In the genomic region with DNA sequence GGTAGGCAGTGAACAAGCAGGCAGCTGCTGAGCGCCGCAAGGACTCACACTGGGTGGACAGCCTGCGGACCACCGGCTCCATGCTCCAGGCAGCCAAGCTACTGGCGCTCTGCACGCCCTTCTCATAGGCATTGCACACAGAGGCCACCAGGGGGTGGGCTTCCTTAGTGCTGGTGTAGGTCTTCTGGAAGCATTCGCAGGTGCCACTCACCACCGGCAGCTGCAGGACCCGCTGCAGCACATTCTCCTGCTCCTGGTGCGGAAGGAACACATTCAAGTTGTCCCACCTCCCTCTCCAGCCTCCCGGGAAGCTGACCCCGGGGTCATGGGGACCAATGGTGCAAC, we compare ENCODE assay signal across 10 cellular contexts.
DNase-seq lines count a peak whose midpoint lies in the region; FAIRE-seq and TF ChIP-seq lines count a peak whose summit lies in the region.
"Had no signal": no experiment of that assay in that cellular context is flagged by ENCODE, and none has a peak within 500 bp of the region (broad histone marks: within the 10 kb centered on the region; RNA-seq: fewer than 3 reads in every experiment).

No MANE protein-coding gene starts in this region.

- H3K27me3 Mint-ChIP-seq in nephron (ENCODE audit: low read depth): peaks cover 10% of the 10 kb centered on the region

- no peak overlapping the region for H3K4me3 Mint-ChIP-seq in nephron
- H3K4me3 Mint-ChIP-seq: stimulated activated naive CD8-positive, alpha-beta T cell treated with anti-CD3 and anti-CD28 coated beads, Interleukin-15, Interleukin-2, amounts not matched to agents 100 ng/mL and 50 ng/mL, for 24 hours had no signal

- no peak overlapping the region for H3K27ac Mint-ChIP-seq in nephron
- H3K27ac Mint-ChIP-seq: stimulated activated naive CD8-positive, alpha-beta T cell treated with anti-CD3 and anti-CD28 coated beads, Interleukin-15, Interleukin-2, amounts not matched to agents 100 ng/mL and 50 ng/mL, for 24 hours had no signal

- H3K4me1 Mint-ChIP-seq in nephron: peaks cover 16% of the 10 kb centered on the region

- in situ Hi-C loops in astrocyte of the cerebellum (cut with HindIII; ENCODE audit: low sequenced_read_pairs): loop anchor here (5.0 kb wide), 1 partner anchor 46 kb away; no protein-coding TSS in a partner anchor

- no peak overlapping the region for H3K4me3 ChIP-seq in astrocyte of the cerebellum (ENCODE audit: low read depth, low read length)
- H3K4me3 ChIP-seq: SJSA1 had no signal

- DNase-seq in DMS53 (lab: John Stamatoyannopoulos, UW) (peak; percentile 60), DMS53 treated with DMSO at 0.1 percent for 48 hours (lab: John Stamatoyannopoulos, UW; ENCODE audit: unreplicated experiment) (no peak), HTR-8/SVneo (ENCODE audit: insufficient read length, low spot score) (peak; percentile 26), astrocyte of the cerebellum (ENCODE audit: low read depth) (no peak), putamen (ENCODE audit: low spot score) (no peak), 8988T (no peak), AG20443 (ENCODE audit: low spot score) (no peak)

- TF ChIP-seq CTCF in astrocyte of the cerebellum (IDR thresholded peaks at IDR 0.05; ENCODE audit: low read depth, low read length, missing control alignments): peak; percentile 54
- TF ChIP-seq CTCF in nephron (IDR thresholded peaks at IDR 0.05; ENCODE audit: unreplicated experiment in 3 of 3): peak; percentile 28 to 47 (median 47)

- FAIRE-seq in HTR-8/SVneo (lab: Jason Lieb, UNC): no peak

- no peaks in the 10 kb centered on the region for H3K36me3 Mint-ChIP-seq in nephron (ENCODE audit: low read depth)

- no peaks in the 10 kb centered on the region for H3K9me3 Mint-ChIP-seq in nephron
- H3K9me3 Mint-ChIP-seq: stimulated activated naive CD8-positive, alpha-beta T cell treated with anti-CD3 and anti-CD28 coated beads, Interleukin-15, Interleukin-2, amounts not matched to agents 100 ng/mL and 50 ng/mL, for 24 hours had no signal

Comparison
In these comparisons a context has a peak if more than half of its experiments do, and no peak if none do; other contexts are left out.
1. DNase-seq: peak in DMS53 (single experiment) and HTR-8/SVneo (single experiment); none in DMS53 treated with DMSO at 0.1 percent for 48 hours (single experiment), astrocyte of the cerebellum (single experiment), putamen (single experiment), 8988T (single experiment) and AG20443 (single experiment).